ENCODE assay signal across 1 cellular context in the genomic region with DNA sequence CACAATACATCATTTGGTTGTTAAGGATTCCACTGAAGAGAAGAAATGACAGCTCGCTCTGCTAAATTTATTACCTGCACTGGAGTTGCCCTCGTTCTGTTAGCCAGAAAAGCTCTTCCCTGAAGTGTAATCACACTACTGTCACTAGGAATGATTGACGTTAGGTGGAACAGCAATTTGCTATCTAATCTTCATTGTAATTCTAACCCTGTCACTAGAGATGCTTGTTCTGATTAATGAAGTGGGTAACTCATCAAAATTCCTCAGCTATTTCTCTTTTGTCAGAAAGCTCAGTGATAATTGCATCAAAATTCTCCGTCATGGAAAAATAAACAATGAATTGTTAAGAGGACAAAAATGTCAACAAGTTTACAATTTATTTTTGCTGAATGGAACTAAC.
TF ChIP-seq lines count a peak whose summit lies in the region.

No MANE protein-coding gene starts in this region.

TF ChIP-seq in K562, 482 proteins besides CTCF, POLR2A, EP300 and RAD21:
- TF ChIP-seq NCOA1 (IDR thresholded peaks at IDR 0.05; ENCODE audit: low read depth): no peak
- TF ChIP-seq PBX2 (CRISPR knock-in tag; IDR thresholded peaks at IDR 0.05; ENCODE audit: low read depth): no peak
- peak; percentile 78 for TF ChIP-seq PBX2 (tag; conservative IDR thresholded peaks at IDR 0.05; ENCODE audit: low read depth)
- TF ChIP-seq MEIS2 (IDR thresholded peaks at IDR 0.05; ENCODE audit: partially characterized antibody): peak; percentile 40
- TF ChIP-seq, protein P1, sequence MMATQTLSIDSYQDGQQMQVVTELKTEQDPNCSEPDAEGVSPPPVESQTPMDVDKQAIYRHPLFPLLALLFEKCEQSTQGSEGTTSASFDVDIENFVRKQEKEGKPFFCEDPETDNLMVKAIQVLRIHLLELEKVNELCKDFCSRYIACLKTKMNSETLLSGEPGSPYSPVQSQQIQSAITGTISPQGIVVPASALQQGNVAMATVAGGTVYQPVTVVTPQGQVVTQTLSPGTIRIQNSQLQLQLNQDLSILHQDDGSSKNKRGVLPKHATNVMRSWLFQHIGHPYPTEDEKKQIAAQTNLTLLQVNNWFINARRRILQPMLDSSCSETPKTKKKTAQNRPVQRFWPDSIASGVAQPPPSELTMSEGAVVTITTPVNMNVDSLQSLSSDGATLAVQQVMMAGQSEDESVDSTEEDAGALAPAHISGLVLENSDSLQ (IDR thresholded peaks at IDR 0.05): peak; percentile 28; the same call in 1 of the 2 replicates
- TF ChIP-seq U2AF2 (optimal IDR thresholded peaks at IDR 0.05; ENCODE audit: low read depth, low read length): no peak
